ENCODE assay signal across 12 cellular contexts in the genomic region with DNA sequence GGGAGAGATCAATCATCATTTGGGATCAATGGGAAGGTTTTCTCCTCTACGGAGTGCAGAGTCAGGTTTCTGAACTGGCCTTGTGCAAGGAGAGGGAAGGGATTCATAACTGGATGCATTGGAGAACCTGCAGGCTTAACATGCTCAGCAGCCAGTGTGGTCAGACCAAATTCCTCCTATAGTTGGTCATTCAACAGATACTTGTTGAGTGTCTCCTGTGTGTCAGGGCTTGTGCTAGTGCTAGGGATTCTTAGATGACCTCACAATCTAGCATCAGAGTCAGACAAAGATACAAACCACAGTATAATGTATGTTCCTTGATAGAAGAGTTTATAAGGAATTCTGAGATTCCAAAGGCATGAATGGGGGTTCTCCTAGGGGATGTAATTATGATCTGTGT. TPM values are rescaled to one million over a fixed set of nuclear protein-coding genes. Genes with fewer than 3 reads are reported as not detected.
DNase-seq lines count a peak whose midpoint lies in the region; ATAC-seq and TF ChIP-seq lines count a peak whose summit lies in the region.
"Had no signal": no experiment of that assay in that cellular context is flagged by ENCODE, and none has a peak within 500 bp of the region (broad histone marks: within the 10 kb centered on the region; RNA-seq: fewer than 3 reads in every experiment).

No MANE protein-coding gene starts in this region.

- in situ Hi-C loops in astrocyte of the cerebellum (cut with HindIII; ENCODE audit: low sequenced_read_pairs), result no loop called here

- DNase-seq in BJ (ENCODE audit: low read depth) (peak; percentile 57), HS-5 (ENCODE audit: low read depth) (peak; percentile 89), astrocyte of the cerebellum (ENCODE audit: low read depth) (peak; percentile 65), kidney tubule cell (ENCODE audit: low spot score) (peak; percentile 92)
- no peak for DNase-seq in stimulated activated naive B cell treated with anti-CD40 and anti-IgM and Interleukin-4, amounts not matched to agents 10 μg/mL and 1 μg/mL and 100 μg/mL, for 72 hours
- DNase-seq: effector CD8-positive, alpha-beta T cell; NCI-H345; stimulated activated naive CD4-positive, alpha-beta T cell treated with Interleukin-2 at 50 U/mL for 16 hours had no signal

- TF ChIP-seq POLR2A in GM18505 (IDR thresholded peaks at IDR 0.05; ENCODE audit: borderline replicate concordance, extremely low read depth, insufficient read depth, insufficient read length), result no peak

- H3K4me3 ChIP-seq in BJ (ENCODE audit: low read depth, low read length) (no peak overlapping the region), astrocyte of the cerebellum (ENCODE audit: low read depth, low read length) (no peak overlapping the region)
- H3K4me3 ChIP-seq: skin epidermis had no signal

- H3K4me3 Mint-ChIP-seq in stimulated activated naive B cell treated with anti-CD40 and anti-IgM and Interleukin-4, amounts not matched to agents 10 μg/mL and 1 μg/mL and 100 μg/mL, for 72 hours, result no peak overlapping the region

- H3K4me1 Mint-ChIP-seq in stimulated activated naive B cell treated with anti-CD40 and anti-IgM and Interleukin-4, amounts not matched to agents 10 μg/mL and 1 μg/mL and 100 μg/mL, for 72 hours, result peaks cover 63 to 87% of the 10 kb centered on the region in 2 donors

- no peaks in the 10 kb centered on the region for H3K36me3 ChIP-seq in BJ (ENCODE audit: control insufficient read depth, insufficient read depth, low read length)

- H3K36me3 Mint-ChIP-seq in stimulated activated naive B cell treated with anti-CD40 and anti-IgM and Interleukin-4, amounts not matched to agents 10 μg/mL and 1 μg/mL and 100 μg/mL, for 72 hours, result peaks cover 3 to 10% of the 10 kb centered on the region in 2 donors

- CTCF ChIA-PET in BJ (lab: Yijun Ruan, JAX), result no interaction called here

- H3K27me3 ChIP-seq in BJ (ENCODE audit: control insufficient read depth, insufficient read depth, low read length), result no peaks in the 10 kb centered on the region

- H3K9me3 Mint-ChIP-seq in stimulated activated naive B cell treated with anti-CD40 and anti-IgM and Interleukin-4, amounts not matched to agents 10 μg/mL and 1 μg/mL and 100 μg/mL, for 72 hours, result no peaks in the 10 kb centered on the region

- TF ChIP-seq CTCF in BJ (IDR thresholded peaks at IDR 0.05; ENCODE audit: insufficient read depth, low read depth, low read length) (no peak), astrocyte of the cerebellum (IDR thresholded peaks at IDR 0.05; ENCODE audit: low read depth, low read length, missing control alignments) (no peak)

- no peak for ATAC-seq in HG03280 (IDR thresholded peaks at IDR 0.05; ENCODE audit: unreplicated experiment)
- no peak for ATAC-seq in GM18505 (IDR thresholded peaks at IDR 0.05; ENCODE audit: unreplicated experiment)
- ATAC-seq in stimulated activated naive B cell treated with anti-CD40 and anti-IgM and Interleukin-4, amounts not matched to agents 10 μg/mL and 1 μg/mL and 100 μg/mL, for 72 hours (replicated peaks), result no peak
- ATAC-seq in HG03175 (IDR thresholded peaks at IDR 0.05; ENCODE audit: unreplicated experiment), result no peak

- no peak overlapping the region for H3K27ac Mint-ChIP-seq in stimulated activated naive B cell treated with anti-CD40 and anti-IgM and Interleukin-4, amounts not matched to agents 10 μg/mL and 1 μg/mL and 100 μg/mL, for 72 hours

- H3K27me3 Mint-ChIP-seq in stimulated activated naive B cell treated with anti-CD40 and anti-IgM and Interleukin-4, amounts not matched to agents 10 μg/mL and 1 μg/mL and 100 μg/mL, for 72 hours, result no peaks in the 10 kb centered on the region

- POLR2A ChIA-PET in BJ (lab: Charles Lee), result no interaction called here

RNA-seq across cellular contexts. Expression of a gene that starts 23.9 kb away (rescaled TPM):
- polyA plus RNA-seq in BJ (2011; rRNA removed), result 93.6 and 144 TPM in 2 replicates
- polyA minus RNA-seq in BJ (2011; rRNA and poly(A)+ RNA removed), result 69.1 and 84.8 TPM in 2 replicates
